In the genomic region with DNA sequence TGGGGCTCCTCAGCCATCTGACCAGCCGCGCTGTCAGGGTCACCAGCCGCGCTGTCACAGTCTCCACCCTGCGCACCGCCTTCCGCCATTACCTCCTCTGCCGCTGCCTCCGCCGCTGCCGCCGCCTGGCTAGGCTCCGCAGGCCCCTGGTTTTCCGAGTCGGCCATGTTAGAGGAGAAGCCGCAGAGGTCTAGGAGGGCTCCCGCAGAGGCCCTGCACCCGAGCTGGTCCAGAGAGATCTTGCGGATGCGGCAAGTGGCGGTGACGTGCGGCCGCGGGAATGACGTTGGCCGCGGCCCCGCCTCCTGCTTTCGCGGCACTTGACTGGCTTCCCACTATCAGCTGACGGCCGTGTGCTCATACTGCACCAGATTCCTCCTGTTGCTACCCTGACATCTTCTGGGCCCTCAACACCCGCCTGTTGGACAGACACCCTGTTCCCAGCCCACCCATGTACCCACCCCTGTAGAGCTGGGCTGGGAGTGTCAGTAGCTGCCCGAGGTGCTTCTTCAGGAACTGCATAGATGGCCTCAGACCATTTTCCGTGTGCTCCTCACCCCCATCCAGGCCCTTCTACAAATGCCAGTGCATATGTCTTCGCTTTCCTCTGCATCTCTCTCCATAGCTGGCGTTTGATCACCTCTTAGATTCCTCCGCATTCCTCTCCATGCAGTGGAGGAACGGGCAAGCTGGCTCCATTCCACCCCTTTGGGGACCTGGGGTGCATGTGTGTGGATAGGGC, we compare ENCODE assay signal across 9 cellular contexts. TPM values are rescaled to one million over a fixed set of nuclear protein-coding genes. Genes with fewer than 3 reads are reported as not detected.
DNase-seq lines count a peak whose midpoint lies in the region; ATAC-seq, FAIRE-seq and TF ChIP-seq lines count a peak whose summit lies in the region.
"Had no signal": no experiment of that assay in that cellular context is flagged by ENCODE, and none has a peak within 500 bp of the region (broad histone marks: within the 10 kb centered on the region; RNA-seq: fewer than 3 reads in every experiment).

A gene with protein sequence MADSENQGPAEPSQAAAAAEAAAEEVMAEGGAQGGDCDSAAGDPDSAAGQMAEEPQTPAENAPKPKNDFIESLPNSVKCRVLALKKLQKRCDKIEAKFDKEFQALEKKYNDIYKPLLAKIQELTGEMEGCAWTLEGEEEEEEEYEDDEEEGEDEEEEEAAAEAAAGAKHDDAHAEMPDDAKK (minus strand): TSS at position 242 of the 742 bp plus-strand sequence. CDS start 75 bp downstream, at position 167.

- TF ChIP-seq POLR2A in Peyer's patch (IDR thresholded peaks at IDR 0.05), result peak in 1 of 2 donors; percentile 26
- TF ChIP-seq POLR2A in testis (IDR thresholded peaks at IDR 0.05), result no peak

- no peaks in the 10 kb centered on the region for H3K4me1 ChIP-seq in Peyer's patch
- no peaks in the 10 kb centered on the region for H3K4me1 ChIP-seq in testis

- H3K27me3 ChIP-seq in Peyer's patch, result no peaks in the 10 kb centered on the region
- no peaks in the 10 kb centered on the region for H3K27me3 ChIP-seq in testis

- WGBS in testis, 2 donors, result 56 to 67% methylated on average over 38 to 40 of the region's 40 CpGs

- intact Hi-C loops in testis (cut with DNase I; ENCODE audit: low total_unique reads), result no loop called here

- TF ChIP-seq CTCF in Peyer's patch (IDR thresholded peaks at IDR 0.05) (no peak), testis (IDR thresholded peaks at IDR 0.05) (no peak)

- peak; percentile 97 for ATAC-seq in GM19025 (IDR thresholded peaks at IDR 0.05; ENCODE audit: low read depth, unreplicated experiment)
- ATAC-seq in HG03354 (IDR thresholded peaks at IDR 0.05; ENCODE audit: poor library complexity, severe bottlenecking, unreplicated experiment), result peak; percentile 97

- H3K27ac ChIP-seq in Peyer's patch, result peak within 1 kb of the TSS; percentile 37 to 65 (median 54)
- peak within 1 kb of the TSS; percentile 70 to 86 for H3K27ac ChIP-seq in testis

- DNase-seq in 8988T, result peak; percentile 23
- DNase-seq in Peyer's patch, result peak; percentile 59 to 86 (median 66)
- DNase-seq in activated gamma-delta T cell treated with Interleukin-2 at 50 U/mL for 16 hours, result peak; percentile 55
- peak; percentile 33 to 62 for DNase-seq in frontal cortex (ENCODE audit: low spot score in 2 of 2)
- DNase-seq in nucleus accumbens (lab: John Stamatoyannopoulos, UW), result peak in 53 of 56 donors; percentile 9 to 80 (median 45)
- DNase-seq in testis, result peak; percentile 81
- DNase-seq: DND-41 had no signal

- H3K36me3 ChIP-seq in Peyer's patch, result peaks cover 0 to 13% (median 0%) of the 10 kb centered on the region in 3 donors
- no peaks in the 10 kb centered on the region for H3K36me3 ChIP-seq in testis (ENCODE audit: low read depth, missing control alignments)

- H3K9me3 ChIP-seq in Peyer's patch (no peaks in the 10 kb centered on the region), testis (no peaks in the 10 kb centered on the region)

- no peak for FAIRE-seq in frontal cortex (lab: Jason Lieb, UNC)

- H3K4me3 ChIP-seq in Peyer's patch (peak within 1 kb of the TSS; percentile 49 to 67 (median 58)), testis (peak within 1 kb of the TSS; percentile 53 to 80)

RNA-seq across cellular contexts. Expression of the gene that starts here (rescaled TPM):
- 1 to 10 TPM in 1 of 4 donors, under 1 TPM in 1, not detected in 2; 0.85 to 2.3 TPM for total RNA-seq in Peyer's patch
- total RNA-seq in frontal cortex, result 48.1 TPM
- total RNA-seq in testis, result 10 to 100 TPM; 15.4 to 16.1 TPM
- 13.9 TPM for polyA plus RNA-seq in testis (ENCODE audit: insufficient read depth, low read depth, low replicate concordance)

Comparison
In these comparisons a context has a peak if more than half of its experiments do, and no peak if none do; other contexts are left out.
1. Peak in every context shown above with its lines: DNase-seq, ATAC-seq, H3K4me3 ChIP-seq and H3K27ac ChIP-seq.
2. RNA of the gene that starts here (total RNA-seq): 48.1 TPM in frontal cortex (single experiment) and 15.4 to 16.1 TPM in testis; 0.85 to 2.3 TPM in Peyer's patch; every median in the first group is over 4 times any median in the second.
3. DNase-seq: peak in every context shown above with its lines; median percentile 81 in testis; 66 in Peyer's patch; 55 in activated gamma-delta T cell treated with Interleukin-2 at 50 U/mL for 16 hours; 48 in frontal cortex; 45 in nucleus accumbens; 23 in 8988T.